Comparison of ENCODE assay signal across 9 cellular contexts in the genomic region with DNA sequence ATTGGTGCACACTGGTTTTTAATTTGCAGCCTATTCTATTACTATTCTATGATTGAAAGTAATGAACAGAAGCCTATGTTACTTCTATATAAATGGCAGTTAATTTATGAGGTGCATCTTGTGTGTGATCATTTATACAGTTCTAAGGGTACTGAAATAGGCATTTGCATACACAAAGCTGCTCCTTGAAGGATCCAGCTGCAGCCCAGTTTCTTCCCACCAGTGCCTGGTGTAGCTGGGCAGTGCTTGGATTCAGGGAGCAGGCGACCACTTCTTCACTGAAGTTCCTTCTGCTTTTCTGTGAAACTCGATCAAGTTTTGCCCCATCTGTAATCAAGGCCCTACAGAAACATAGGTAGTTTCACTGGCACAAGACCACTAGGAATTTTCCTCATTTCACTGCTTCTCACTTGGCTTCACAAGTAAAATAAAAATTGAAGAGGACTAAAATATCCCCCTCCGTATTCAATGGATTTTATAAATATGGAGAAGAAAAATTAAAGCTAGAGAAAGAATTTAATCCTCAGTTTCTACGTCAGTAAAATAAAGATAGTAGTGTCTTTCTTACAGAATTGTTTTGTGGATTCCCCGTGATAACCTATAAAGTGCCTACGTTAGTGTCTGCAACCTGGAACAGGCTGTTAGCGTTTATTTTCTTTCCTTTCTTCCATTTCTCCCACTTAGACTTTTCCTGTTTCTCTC. TPM values are rescaled to one million over a fixed set of nuclear protein-coding genes. Genes with fewer than 3 reads are reported as not detected.
DNase-seq lines count a peak whose midpoint lies in the region; ATAC-seq, FAIRE-seq and TF ChIP-seq lines count a peak whose summit lies in the region.
"Had no signal": no experiment of that assay in that cellular context is flagged by ENCODE, and none has a peak within 500 bp of the region (broad histone marks: within the 10 kb centered on the region; RNA-seq: fewer than 3 reads in every experiment).

No MANE protein-coding gene starts in this region.

- WGBS in endodermal cell (ENCODE audit: insufficient coverage in 1 of 2, insufficient read length in 1 of 2), 2 experiments, result 89 to 90% methylated on average over 5 to 7 of the region's 7 CpGs

- H3K36me3 ChIP-seq in Loucy (ENCODE audit: insufficient read depth, low read length), result no peaks in the 10 kb centered on the region
- H3K36me3 ChIP-seq in MG63, result peaks cover 18% of the 10 kb centered on the region
- H3K36me3 ChIP-seq in endodermal cell (ENCODE audit: control insufficient read depth, insufficient read depth, low read length), result peaks cover 4% of the 10 kb centered on the region

- no peak for ATAC-seq in naive thymus-derived CD8-positive, alpha-beta T cell

- no peaks in the 10 kb centered on the region for H3K9me2 ChIP-seq in Loucy (replicated peaks; ENCODE audit: low read depth, low read length)

- no peak overlapping the region for H3K4me3 ChIP-seq in Loucy (ENCODE audit: low read length, poor library complexity, severe bottlenecking)
- H3K4me3 ChIP-seq in MG63, result no peak overlapping the region
- H3K4me3 ChIP-seq in endodermal cell (ENCODE audit: low read length), result no peak overlapping the region

- peaks cover 29% of the 10 kb centered on the region for H3K79me2 ChIP-seq in Loucy (ENCODE audit: insufficient read depth, low read length)

- H3K4me1 ChIP-seq in Loucy (ENCODE audit: insufficient read depth, low read length, poor library complexity, severe bottlenecking) (peaks cover 65% of the 10 kb centered on the region), endodermal cell (ENCODE audit: control insufficient read depth, insufficient read depth, low read length) (peaks cover 11% of the 10 kb centered on the region)

- POLR2A ChIA-PET in naive thymus-derived CD8-positive, alpha-beta T cell (lab: Charles Lee), result interaction anchor here (0.7 to 3.6 kb wide), 3 partner anchors 47 to 435 kb away, joined by 3 to 30 read pairs (median 4); a partner anchor contains a TSS

- no peaks in the 10 kb centered on the region for H3K9me3 ChIP-seq in Loucy (ENCODE audit: insufficient read depth, low read depth, low read length)
- H3K9me3 ChIP-seq in MG63, result no peaks in the 10 kb centered on the region
- H3K9me3 ChIP-seq in endodermal cell (ENCODE audit: control insufficient read depth, low read length), result no peaks in the 10 kb centered on the region

- peak overlapping the region; percentile 79 for H3K27ac ChIP-seq in caudate nucleus (ENCODE audit: low read depth, low read length)
- H3K27ac ChIP-seq in endodermal cell (ENCODE audit: low read depth, low read length), result no peak overlapping the region

- peak overlapping the region; percentile 84 to 95 (median 90) for H3K27ac Mint-ChIP-seq in CD14-positive monocyte
- peak overlapping the region in 9 of 10 donors; percentile 9 to 85 (median 76) for H3K27ac Mint-ChIP-seq in naive thymus-derived CD8-positive, alpha-beta T cell
- no peak overlapping the region for H3K27ac Mint-ChIP-seq in endodermal cell

- H3K27me3 ChIP-seq in Loucy (ENCODE audit: insufficient read depth, low read length, poor library complexity, severe bottlenecking) (no peaks in the 10 kb centered on the region), MG63 (no peaks in the 10 kb centered on the region), endodermal cell (ENCODE audit: control insufficient read depth, insufficient read depth, low read length, poor library complexity, severe bottlenecking) (peaks cover 19% of the 10 kb centered on the region)

- DNase-seq in CD14-positive monocyte (ENCODE audit: low spot score), result no peak
- no peak for DNase-seq in caudate nucleus (lab: John Stamatoyannopoulos, UW)
- no peak for DNase-seq in naive thymus-derived CD8-positive, alpha-beta T cell
- no peak for DNase-seq in RCC 7860 (ENCODE audit: low spot score)
- no peak for DNase-seq in MG63
- DNase-seq in endodermal cell, result no peak
- DNase-seq in activated CD4-positive, CD25-positive, alpha-beta regulatory T cell (lab: John Stamatoyannopoulos, UW), result no peak
- DNase-seq: activated CD4-positive, alpha-beta T cell treated with anti-CD3 and anti-CD28 coated beads for 4 hours had no signal

- H3K9me3 Mint-ChIP-seq in CD14-positive monocyte (peaks cover 0 to 6% (median 0%) of the 10 kb centered on the region in 7 donors), endodermal cell (no peaks in the 10 kb centered on the region)
- no peaks in the 10 kb centered on the region for H3K9me3 Mint-ChIP-seq in naive thymus-derived CD8-positive, alpha-beta T cell

- peaks cover 12 to 15% of the 10 kb centered on the region in 2 donors for H3K36me3 Mint-ChIP-seq in CD14-positive monocyte
- peaks cover 0 to 11% (median 0%) of the 10 kb centered on the region in 3 donors for H3K36me3 Mint-ChIP-seq in naive thymus-derived CD8-positive, alpha-beta T cell
- H3K36me3 Mint-ChIP-seq in endodermal cell (ENCODE audit: low read depth), result peaks cover 3% of the 10 kb centered on the region

- FAIRE-seq in RCC 7860 (lab: Jason Lieb, UNC), result no peak

- no peak overlapping the region for H2AFZ ChIP-seq in Loucy (ENCODE audit: low read length)

- no peak for TF ChIP-seq CTCF in CD14-positive monocyte (IDR thresholded peaks at IDR 0.05)
- no peak for TF ChIP-seq CTCF in Loucy (conservative IDR thresholded peaks at IDR 0.05; ENCODE audit: low read length)
- TF ChIP-seq CTCF in endodermal cell (conservative IDR thresholded peaks at IDR 0.05), result no peak

- peaks cover 19% of the 10 kb centered on the region for H4K20me1 ChIP-seq in Loucy (ENCODE audit: insufficient read depth, low read length, poor library complexity, severe bottlenecking)

- H3K27me3 Mint-ChIP-seq in CD14-positive monocyte (ENCODE audit: low read depth in 3 of 3) (no peaks in the 10 kb centered on the region), endodermal cell (ENCODE audit: insufficient read depth) (peaks cover 4% of the 10 kb centered on the region)
- H3K27me3 Mint-ChIP-seq in naive thymus-derived CD8-positive, alpha-beta T cell, result no peaks in the 10 kb centered on the region

- H3K4me3 Mint-ChIP-seq in CD14-positive monocyte, result peak overlapping the region in 1 of 2 donors; percentile 65
- H3K4me3 Mint-ChIP-seq in naive thymus-derived CD8-positive, alpha-beta T cell, result peak overlapping the region; percentile 24 to 73 (median 49)
- H3K4me3 Mint-ChIP-seq in endodermal cell, result no peak overlapping the region

- intact Hi-C loops in CD14-positive monocyte (cut with micrococcal nuclease), result loop anchor here (10.0 kb wide), 4 partner anchors 110 to 230 kb away; a partner anchor contains a TSS

- H3F3A ChIP-seq in Loucy (ENCODE audit: low read depth), result no peaks in the 10 kb centered on the region

- H3K4me1 Mint-ChIP-seq in CD14-positive monocyte, result peaks cover 78% of the 10 kb centered on the region
- peaks cover 31 to 64% (median 59%) of the 10 kb centered on the region in 4 donors for H3K4me1 Mint-ChIP-seq in naive thymus-derived CD8-positive, alpha-beta T cell
- peaks cover 30% of the 10 kb centered on the region for H3K4me1 Mint-ChIP-seq in endodermal cell

- peak overlapping the region; percentile 26 for H3K4me2 ChIP-seq in Loucy (ENCODE audit: low read depth, low read length, poor library complexity, severe bottlenecking)

- H3K9ac ChIP-seq in Loucy (ENCODE audit: low read depth, low read length, poor library complexity, severe bottlenecking), result no peak overlapping the region
- no peak overlapping the region for H3K9ac ChIP-seq in endodermal cell (ENCODE audit: extremely low read depth, low read length, poor library complexity, severe bottlenecking)

RNA-seq across cellular contexts. Expression of a gene that starts 1.7 kb away (rescaled TPM):
- 10 to 100 TPM in 1 of 2 donors, 1 to 10 TPM in 1; 9.3 to 10.3 TPM for polyA plus RNA-seq in CD14-positive monocyte
- 10 to 100 TPM; 57.4 to 59.6 TPM for total RNA-seq in naive thymus-derived CD8-positive, alpha-beta T cell
- polyA plus RNA-seq in naive thymus-derived CD8-positive, alpha-beta T cell, result 10 to 100 TPM; 38.6 to 54.9 (median 50.8) TPM
- total RNA-seq in MG63 (2014; rRNA removed; shearing (Covaris generic); ENCODE audit: low replicate concordance), result 14.2 and 29.3 TPM in 2 replicates
- total RNA-seq in endodermal cell, result 10 to 100 TPM; 22.9 to 31.8 TPM
- polyA plus RNA-seq in endodermal cell (2013, experiment 1 of 2), result 22.0 TPM
- polyA plus RNA-seq in endodermal cell (2013, experiment 2 of 2), result 24.4 TPM
